Comparison of ENCODE assay signal across 11 cellular contexts in genomic region chr11:111836766-111837165, GRCh38. TPM values are rescaled to one million over a fixed set of nuclear protein-coding genes. Genes with fewer than 3 reads are reported as not detected.
DNase-seq lines count a peak whose midpoint lies in the region; ATAC-seq and TF ChIP-seq lines count a peak whose summit lies in the region.
"Had no signal": no experiment of that assay in that cellular context is flagged by ENCODE, and none has a peak within 500 bp of the region (broad histone marks: within the 10 kb centered on the region; RNA-seq: fewer than 3 reads in every experiment).

No MANE protein-coding gene starts in this region.

- H3K27me3 Mint-ChIP-seq in natural killer cell treated with Interleukin-12 subunit alpha and Interleukin-12 subunit beta and Interleukin-15 and Interleukin-18, amount 100 ng/mL, for 72 hours = no peaks in the 10 kb centered on the region
- H3K27me3 Mint-ChIP-seq in natural killer cell (ENCODE audit: low read depth in 2 of 2) = no peaks in the 10 kb centered on the region
- no peaks in the 10 kb centered on the region for H3K27me3 Mint-ChIP-seq in activated T-helper 17 cell treated with anti-CD3 and anti-CD28 coated beads, Interleukin-2, amount 50 U/mL, for 72 hours
- H3K27me3 Mint-ChIP-seq: stimulated activated naive CD8-positive, alpha-beta T cell treated with anti-CD3 and anti-CD28 coated beads, Interleukin-15, Interleukin-2, amounts not matched to agents 100 ng/mL and 50 ng/mL, for 24 hours had no signal

- intact Hi-C loops in natural killer cell (cut with micrococcal nuclease) (no loop called here), upper lobe of right lung (cut with DNase I) (loop anchor here (10.0 kb wide), 1 partner anchor 242 kb away; no protein-coding TSS in a partner anchor)

- peak; percentile 36 to 46 for ATAC-seq in natural killer cell treated with Interleukin-12 subunit alpha and Interleukin-12 subunit beta and Interleukin-15 and Interleukin-18, amount 100 ng/mL, for 72 hours
- ATAC-seq in natural killer cell (no peak), HG03064 (IDR thresholded peaks at IDR 0.05; ENCODE audit: low read depth, unreplicated experiment) (peak; percentile 82), upper lobe of right lung (peak; percentile 68)
- peak; percentile 52 for ATAC-seq in activated T-helper 17 cell treated with anti-CD3 and anti-CD28 coated beads, Interleukin-2, amount 50 U/mL, for 72 hours (replicated peaks)

- no peak overlapping the region for H3K4me3 Mint-ChIP-seq in natural killer cell treated with Interleukin-12 subunit alpha and Interleukin-12 subunit beta and Interleukin-15 and Interleukin-18, amount 100 ng/mL, for 72 hours
- H3K4me3 Mint-ChIP-seq in natural killer cell = no peak overlapping the region
- no peak overlapping the region for H3K4me3 Mint-ChIP-seq in activated T-helper 17 cell treated with anti-CD3 and anti-CD28 coated beads, Interleukin-2, amount 50 U/mL, for 72 hours
- H3K4me3 Mint-ChIP-seq: stimulated activated naive CD8-positive, alpha-beta T cell treated with anti-CD3 and anti-CD28 coated beads, Interleukin-15, Interleukin-2, amounts not matched to agents 100 ng/mL and 50 ng/mL, for 24 hours had no signal

- no peaks in the 10 kb centered on the region for H3K9me3 Mint-ChIP-seq in natural killer cell treated with Interleukin-12 subunit alpha and Interleukin-12 subunit beta and Interleukin-15 and Interleukin-18, amount 100 ng/mL, for 72 hours
- H3K9me3 Mint-ChIP-seq in natural killer cell = no peaks in the 10 kb centered on the region
- H3K9me3 Mint-ChIP-seq in activated T-helper 17 cell treated with anti-CD3 and anti-CD28 coated beads, Interleukin-2, amount 50 U/mL, for 72 hours = no peaks in the 10 kb centered on the region
- H3K9me3 Mint-ChIP-seq: stimulated activated naive CD8-positive, alpha-beta T cell treated with anti-CD3 and anti-CD28 coated beads, Interleukin-15, Interleukin-2, amounts not matched to agents 100 ng/mL and 50 ng/mL, for 24 hours had no signal

- TF ChIP-seq CTCF in natural killer cell (IDR thresholded peaks at IDR 0.05) = no peak
- no peak for TF ChIP-seq CTCF in upper lobe of right lung (IDR thresholded peaks at IDR 0.05)

- H3K27ac Mint-ChIP-seq in natural killer cell treated with Interleukin-12 subunit alpha and Interleukin-12 subunit beta and Interleukin-15 and Interleukin-18, amount 100 ng/mL, for 72 hours = no peak overlapping the region
- peak overlapping the region in 1 of 2 donors; percentile 16 for H3K27ac Mint-ChIP-seq in natural killer cell
- H3K27ac Mint-ChIP-seq in activated T-helper 17 cell treated with anti-CD3 and anti-CD28 coated beads, Interleukin-2, amount 50 U/mL, for 72 hours = peak overlapping the region; percentile 17
- H3K27ac Mint-ChIP-seq: stimulated activated naive CD8-positive, alpha-beta T cell treated with anti-CD3 and anti-CD28 coated beads, Interleukin-15, Interleukin-2, amounts not matched to agents 100 ng/mL and 50 ng/mL, for 24 hours had no signal

- no peak for DNase-seq in natural killer cell treated with Interleukin-12 subunit alpha and Interleukin-12 subunit beta and Interleukin-15 and Interleukin-18, amount 100 ng/mL, for 72 hours (ENCODE audit: low spot score)
- DNase-seq in natural killer cell (no peak), upper lobe of right lung (no peak), NCI-H187 treated with DMSO at 0.1 percent for 48 hours (lab: John Stamatoyannopoulos, UW) (no peak), NCI-H226 (no peak), NCI-H2107 treated with DMSO at 0.1 percent for 48 hours (lab: John Stamatoyannopoulos, UW; ENCODE audit: unreplicated experiment) (no peak)
- DNase-seq: islet precursor cell had no signal

- peaks cover 19% of the 10 kb centered on the region for H3K4me1 ChIP-seq in upper lobe of right lung

- H3K9me3 ChIP-seq in upper lobe of right lung = no peaks in the 10 kb centered on the region

- H3K36me3 Mint-ChIP-seq in natural killer cell treated with Interleukin-12 subunit alpha and Interleukin-12 subunit beta and Interleukin-15 and Interleukin-18, amount 100 ng/mL, for 72 hours = peaks cover 30% of the 10 kb centered on the region
- peaks cover 15% of the 10 kb centered on the region for H3K36me3 Mint-ChIP-seq in natural killer cell
- peaks cover 95% of the 10 kb centered on the region for H3K36me3 Mint-ChIP-seq in activated T-helper 17 cell treated with anti-CD3 and anti-CD28 coated beads, Interleukin-2, amount 50 U/mL, for 72 hours (ENCODE audit: low read depth)

- H3K4me1 Mint-ChIP-seq in natural killer cell treated with Interleukin-12 subunit alpha and Interleukin-12 subunit beta and Interleukin-15 and Interleukin-18, amount 100 ng/mL, for 72 hours (ENCODE audit: low read depth in 2 of 2) = peaks cover 4 to 7% of the 10 kb centered on the region in 2 donors
- H3K4me1 Mint-ChIP-seq in natural killer cell = peaks cover 5 to 9% of the 10 kb centered on the region in 2 donors
- no peaks in the 10 kb centered on the region for H3K4me1 Mint-ChIP-seq in activated T-helper 17 cell treated with anti-CD3 and anti-CD28 coated beads, Interleukin-2, amount 50 U/mL, for 72 hours

- no peak overlapping the region for H3K4me3 ChIP-seq in upper lobe of right lung
- H3K4me3 ChIP-seq: coronary artery had no signal

- peaks cover 43% of the 10 kb centered on the region for H3K36me3 ChIP-seq in upper lobe of right lung

- no peaks in the 10 kb centered on the region for H3K27me3 ChIP-seq in upper lobe of right lung

- no peak overlapping the region for H3K27ac ChIP-seq in upper lobe of right lung
- H3K27ac ChIP-seq: coronary artery had no signal

RNA-seq across cellular contexts. Expression of gene ALG9, which starts 34.6 kb away (rescaled TPM):
- total RNA-seq in natural killer cell treated with Interleukin-12 subunit alpha and Interleukin-12 subunit beta and Interleukin-15 and Interleukin-18, amount 100 ng/mL, for 72 hours = 10 to 100 TPM; 32.0 to 43.5 TPM
- total RNA-seq in natural killer cell (10 to 100 TPM; 30.6 to 37.1 (median 35.4) TPM), upper lobe of right lung (26.6 TPM)
- total RNA-seq in activated T-helper 17 cell treated with anti-CD3 and anti-CD28 coated beads, Interleukin-2, amount 50 U/mL, for 72 hours = 10 to 100 TPM; 33.9 to 39.5 TPM

RNA-seq across cellular contexts. Expression of gene FDXACB1, which starts 42.2 kb away (rescaled TPM):
- 1 to 10 TPM; 6.2 to 7.9 TPM for total RNA-seq in natural killer cell treated with Interleukin-12 subunit alpha and Interleukin-12 subunit beta and Interleukin-15 and Interleukin-18, amount 100 ng/mL, for 72 hours
- 1 to 10 TPM; 2.0 to 4.0 (median 3.3) TPM for total RNA-seq in natural killer cell
- total RNA-seq in activated T-helper 17 cell treated with anti-CD3 and anti-CD28 coated beads, Interleukin-2, amount 50 U/mL, for 72 hours = 1 to 10 TPM; 3.7 to 7.1 TPM
- total RNA-seq in upper lobe of right lung = 1.9 TPM

RNA-seq across cellular contexts. Expression of gene CFAP68, which starts 42.6 kb away (rescaled TPM):
- 10 to 100 TPM in 1 of 2 donors, 1 to 10 TPM in 1; 8.4 to 11.8 TPM for total RNA-seq in natural killer cell treated with Interleukin-12 subunit alpha and Interleukin-12 subunit beta and Interleukin-15 and Interleukin-18, amount 100 ng/mL, for 72 hours
- total RNA-seq in natural killer cell (1 to 10 TPM; 5.9 to 9.2 (median 7.6) TPM), upper lobe of right lung (20.0 TPM)
- 10 to 100 TPM; 19.5 to 22.4 TPM for total RNA-seq in activated T-helper 17 cell treated with anti-CD3 and anti-CD28 coated beads, Interleukin-2, amount 50 U/mL, for 72 hours

Comparison
In these comparisons a context has a peak if more than half of its experiments do, and no peak if none do; other contexts are left out.
1. ATAC-seq: peak in natural killer cell treated with Interleukin-12 subunit alpha and Interleukin-12 subunit beta and Interleukin-15 and Interleukin-18, amount 100 ng/mL, for 72 hours (2 of 2), HG03064 (single experiment), activated T-helper 17 cell treated with anti-CD3 and anti-CD28 coated beads, Interleukin-2, amount 50 U/mL, for 72 hours (single experiment) and upper lobe of right lung (single experiment); none in natural killer cell (0 of 3).